Comparison of ENCODE assay signal across 12 cellular contexts in the genomic region with DNA sequence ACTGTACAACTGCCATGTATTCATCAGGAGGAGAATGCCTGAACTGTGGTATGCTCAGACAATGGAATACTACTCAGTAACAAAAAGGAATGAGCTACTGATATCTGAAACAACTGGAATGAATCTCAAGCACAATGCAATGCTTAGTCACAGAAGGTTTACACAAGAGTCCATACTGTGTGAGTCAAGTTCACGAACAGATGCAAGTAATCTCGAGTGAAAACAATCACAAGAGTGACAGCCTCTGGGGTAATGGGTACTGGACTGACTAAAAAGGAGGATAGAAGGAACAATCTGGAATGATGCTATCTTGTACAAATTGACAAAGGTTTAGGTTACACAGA.
"Had no signal": no experiment of that assay in that cellular context is flagged by ENCODE, and none has a peak within 500 bp of the region (broad histone marks: within the 10 kb centered on the region; RNA-seq: fewer than 3 reads in every experiment).

No MANE protein-coding gene starts in this region.

- H3K4me1 ChIP-seq: left ventricle myocardium inferior, sigmoid colon, suprapubic skin had no signal

- H3K4me3 ChIP-seq: heart left ventricle, left ventricle myocardium inferior, sigmoid colon, suprapubic skin had no signal

- H3K27ac ChIP-seq: heart left ventricle, left ventricle myocardium inferior, sigmoid colon, suprapubic skin had no signal

- H3K27me3 ChIP-seq: heart left ventricle, sigmoid colon, suprapubic skin had no signal

- DNase-seq: activated effector memory CD4-positive, alpha-beta T cell treated with Interleukin-2 at 50 U/mL for 16 hours; activated T-cell treated with anti-CD3 and anti-CD28 coated beads, Interleukin-2, amount 50 U/mL, for 1 hour; amygdala; foreskin melanocyte; heart left ventricle; left ventricle myocardium inferior; mesendoderm; sigmoid colon; stimulated activated CD4-positive, alpha-beta T cell treated with anti-CD3 and anti-CD28 coated beads, Interleukin-12 subunit alpha, Interleukin-12 subunit beta, amount 100 ng/mL, for 4 hours; stimulated activated naive CD4-positive, alpha-beta T cell treated with Interleukin-2 at 50 U/mL for 16 hours had no signal

- H3K36me3 ChIP-seq: heart left ventricle, left ventricle myocardium inferior, sigmoid colon, suprapubic skin had no signal

- ATAC-seq: heart left ventricle, SK-N-SH treated with all-trans-retinoic acid at 6 μM for 48 hours had no signal

- H3K9me3 ChIP-seq: heart left ventricle, left ventricle myocardium inferior, sigmoid colon, suprapubic skin had no signal
